In genomic region chr17:15981646-15982580, GRCh38 we compare ENCODE assay signal across 10 cellular contexts. TPM values are rescaled to one million over a fixed set of nuclear protein-coding genes. Genes with fewer than 3 reads are reported as not detected.
DNase-seq lines count a peak whose midpoint lies in the region; ATAC-seq and TF ChIP-seq lines count a peak whose summit lies in the region.
"Had no signal": no experiment of that assay in that cellular context is flagged by ENCODE, and none has a peak within 500 bp of the region (broad histone marks: within the 10 kb centered on the region; RNA-seq: fewer than 3 reads in every experiment).

No MANE protein-coding gene starts in this region.

- H3K27ac Mint-ChIP-seq in naive thymus-derived CD8-positive, alpha-beta T cell, result peak overlapping the region; percentile 46 to 94 (median 75)

- H3K27me3 Mint-ChIP-seq in naive thymus-derived CD8-positive, alpha-beta T cell, result no peaks in the 10 kb centered on the region

- peaks cover 2 to 81% (median 29%) of the 10 kb centered on the region in 3 donors for H3K36me3 Mint-ChIP-seq in naive thymus-derived CD8-positive, alpha-beta T cell

- no peak for TF ChIP-seq CTCF in cardiac fibroblast (IDR thresholded peaks at IDR 0.05; ENCODE audit: low read depth, low read length)

- H3K4me3 Mint-ChIP-seq in naive thymus-derived CD8-positive, alpha-beta T cell, result no peak overlapping the region

- no peak overlapping the region for H3K4me3 ChIP-seq in cardiac fibroblast (replicated peaks in 1 of 2; ENCODE audit: low read depth in 2 of 2, low read length in 2 of 2)

- DNase-seq in NOMO-1 treated with dmso at 0.1 percent for 144 hours (lab: John Stamatoyannopoulos, UW; ENCODE audit: unreplicated experiment) (peak; percentile 9), cardiac fibroblast (ENCODE audit: low read depth in 2 of 2) (peak; percentile 44 to 65), NCI-H1436 treated with DMSO at 0.1 percent for 48 hours (lab: John Stamatoyannopoulos, UW) (no peak), C1 segment of cervical spinal cord (lab: John Stamatoyannopoulos, UW) (no peak)
- DNase-seq in naive thymus-derived CD8-positive, alpha-beta T cell, result no peak
- DNase-seq: cerebellar nuclear complex, GF-D8 had no signal

- H3K9me3 Mint-ChIP-seq in naive thymus-derived CD8-positive, alpha-beta T cell, result no peaks in the 10 kb centered on the region

- ATAC-seq in GM18505 (IDR thresholded peaks at IDR 0.05; ENCODE audit: unreplicated experiment) (peak; percentile 4), SK-N-SH treated with all-trans-retinoic acid at 6 μM for 48 hours (no peak), HG03571 (IDR thresholded peaks at IDR 0.05; ENCODE audit: unreplicated experiment) (no peak)
- ATAC-seq in naive thymus-derived CD8-positive, alpha-beta T cell, result no peak

- POLR2A ChIA-PET in naive thymus-derived CD8-positive, alpha-beta T cell (lab: Charles Lee), result no interaction called here

- peaks cover 7 to 17% (median 13%) of the 10 kb centered on the region in 4 donors for H3K4me1 Mint-ChIP-seq in naive thymus-derived CD8-positive, alpha-beta T cell

- no peak for TF ChIP-seq POLR2A in GM18505 (IDR thresholded peaks at IDR 0.05; ENCODE audit: borderline replicate concordance, extremely low read depth, insufficient read depth, insufficient read length)

TF ChIP-seq in SK-N-SH treated with all-trans-retinoic acid at 6 μM for 48 hours, 23 proteins besides CTCF, POLR2A, EP300 and RAD21:
- TF ChIP-seq ISL1 (CRISPR knock-in tag; IDR thresholded peaks at IDR 0.05) (no peak), PPARA (CRISPR knock-in tag; IDR thresholded peaks at IDR 0.05; ENCODE audit: borderline replicate concordance) (no peak), POU6F1 (CRISPR knock-in tag; IDR thresholded peaks at IDR 0.05; ENCODE audit: borderline replicate concordance, low read depth) (no peak), ESRRG (CRISPR knock-in tag; IDR thresholded peaks at IDR 0.05) (no peak), ZFP30 (CRISPR knock-in tag; IDR thresholded peaks at IDR 0.05) (no peak), BACH2 (CRISPR knock-in tag; IDR thresholded peaks at IDR 0.05; ENCODE audit: borderline replicate concordance) (no peak), CSRNP3 (CRISPR knock-in tag; IDR thresholded peaks at IDR 0.05) (no peak), TOX (CRISPR knock-in tag; IDR thresholded peaks at IDR 0.05; ENCODE audit: borderline replicate concordance) (no peak), ZNF70 (CRISPR knock-in tag; IDR thresholded peaks at IDR 0.05) (no peak), ZFP3 (CRISPR knock-in tag; IDR thresholded peaks at IDR 0.05) (no peak), PATZ1 (CRISPR knock-in tag; IDR thresholded peaks at IDR 0.05; ENCODE audit: borderline replicate concordance) (no peak), ARNTL (CRISPR knock-in tag; IDR thresholded peaks at IDR 0.05; ENCODE audit: borderline replicate concordance, low read depth) (no peak), TCF4 (CRISPR knock-in tag; IDR thresholded peaks at IDR 0.05; ENCODE audit: borderline replicate concordance) (no peak)

RNA-seq across cellular contexts. Expression of gene ZSWIM7, which starts 17.6 kb away (rescaled TPM):
- 10 to 100 TPM; 37.3 to 37.6 TPM for total RNA-seq in naive thymus-derived CD8-positive, alpha-beta T cell
- 10 to 100 TPM; 60.9 to 87.3 (median 69.3) TPM for polyA plus RNA-seq in naive thymus-derived CD8-positive, alpha-beta T cell

RNA-seq across cellular contexts. Expression of gene TTC19, which starts 17.7 kb away (rescaled TPM):
- 10 to 100 TPM; 37.0 to 37.6 TPM for total RNA-seq in naive thymus-derived CD8-positive, alpha-beta T cell
- 10 to 100 TPM; 31.6 to 39.6 (median 35.1) TPM for polyA plus RNA-seq in naive thymus-derived CD8-positive, alpha-beta T cell

RNA-seq across cellular contexts. Expression of gene ADORA2B, which starts 37.0 kb away (rescaled TPM):
- total RNA-seq in naive thymus-derived CD8-positive, alpha-beta T cell, result not detected
- polyA plus RNA-seq in naive thymus-derived CD8-positive, alpha-beta T cell, result 1 to 10 TPM in 1 of 3 donors, under 1 TPM in 2; 0.23 to 2.2 (median 0.57) TPM

Comparison
In these comparisons a context has a peak if more than half of its experiments do, and no peak if none do; other contexts are left out.
1. DNase-seq: peak in NOMO-1 treated with dmso at 0.1 percent for 144 hours (single experiment) and cardiac fibroblast (2 of 2); none in naive thymus-derived CD8-positive, alpha-beta T cell (0 of 10), NCI-H1436 treated with DMSO at 0.1 percent for 48 hours (single experiment) and C1 segment of cervical spinal cord (0 of 14).